Comparison of ENCODE assay signal across 8 cellular contexts in the genomic region with DNA sequence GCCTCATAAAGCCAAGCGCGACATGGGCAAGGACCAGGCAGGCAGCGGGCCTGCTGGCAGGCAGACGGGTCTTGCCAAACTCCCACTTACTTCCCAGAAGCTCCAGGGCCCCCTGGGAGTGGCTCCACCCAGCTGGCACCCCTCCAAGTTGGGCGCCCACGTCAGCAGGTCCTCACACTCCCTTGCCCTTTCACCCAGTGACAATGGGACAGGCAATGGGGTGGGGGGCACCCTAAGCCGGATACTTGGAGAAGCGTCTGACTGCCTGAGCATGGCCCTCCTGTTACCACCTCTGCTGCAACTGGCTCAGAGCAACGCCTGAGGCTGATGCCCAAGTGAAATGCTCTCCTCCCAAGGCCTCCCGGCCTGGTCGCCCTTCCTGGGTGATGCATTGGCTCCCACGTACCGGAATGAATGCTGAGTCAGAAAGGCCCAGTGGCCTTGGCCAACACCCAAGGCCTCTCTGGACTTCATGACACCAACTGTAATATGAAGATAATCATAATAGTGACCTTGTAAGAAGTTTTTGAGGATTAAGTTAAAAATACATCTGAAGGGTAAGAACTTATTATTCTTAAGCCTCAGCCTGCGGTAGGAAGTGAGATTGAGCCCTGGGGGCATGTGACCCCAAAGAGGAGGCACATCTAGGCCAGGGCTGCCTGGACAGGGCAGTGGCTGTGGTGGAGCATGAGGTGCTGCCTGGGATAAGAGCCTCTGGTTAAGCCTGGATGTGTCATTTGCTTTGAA. TPM values are rescaled to one million over a fixed set of nuclear protein-coding genes. Genes with fewer than 3 reads are reported as not detected.
A peak's percentile ranks its signal among the peaks of the same experiment; 100 is the strongest.
DNase-seq lines count a peak whose midpoint lies in the region; ATAC-seq and TF ChIP-seq lines count a peak whose summit lies in the region.

No MANE protein-coding gene starts in this region.

- H3K9me3 Mint-ChIP-seq in activated CD8-positive, alpha-beta T cell treated with anti-CD3 and anti-CD28 coated beads for 36 hours, result no peaks in the 10 kb centered on the region
- H3K9me3 Mint-ChIP-seq in stimulated activated naive B cell treated with anti-CD40 and anti-IgM and Interleukin-4, amounts not matched to agents 10 μg/mL and 1 μg/mL and 100 μg/mL, for 72 hours, result no peaks in the 10 kb centered on the region
- H3K9me3 Mint-ChIP-seq in activated T-cell treated with anti-CD3 and anti-CD28 coated beads, Interleukin-2, amount 50 U/mL, for 24 hours, result no peaks in the 10 kb centered on the region

- H3K36me3 ChIP-seq in suprapubic skin, result no peaks in the 10 kb centered on the region

- H3K27me3 ChIP-seq in suprapubic skin, result no peaks in the 10 kb centered on the region

- H3K4me1 ChIP-seq in suprapubic skin, result peaks cover 17% of the 10 kb centered on the region

- DNase-seq in HS-5 (ENCODE audit: low read depth), result peak; percentile 48
- DNase-seq in astrocyte of the spinal cord (ENCODE audit: low read depth, low spot score), result peak; percentile 76
- peak; percentile 81 for DNase-seq in kidney glomerular epithelial cell (lab: John Stamatoyannopoulos, UW)
- DNase-seq in suprapubic skin (ENCODE audit: low spot score in 2 of 2), result no peak
- DNase-seq in NCI-H146 (lab: John Stamatoyannopoulos, UW), result no peak
- DNase-seq in activated CD8-positive, alpha-beta T cell treated with anti-CD3 and anti-CD28 coated beads for 36 hours, result no peak
- no peak for DNase-seq in stimulated activated naive B cell treated with anti-CD40 and anti-IgM and Interleukin-4, amounts not matched to agents 10 μg/mL and 1 μg/mL and 100 μg/mL, for 72 hours
- DNase-seq in activated T-cell treated with anti-CD3 and anti-CD28 coated beads, Interleukin-2, amount 50 U/mL, for 24 hours, result no peak

- intact Hi-C loops in activated CD8-positive, alpha-beta T cell treated with anti-CD3 and anti-CD28 coated beads for 36 hours (cut with micrococcal nuclease), result no loop called here

- no peak for TF ChIP-seq EP300 in suprapubic skin (IDR thresholded peaks at IDR 0.05)

- in situ Hi-C loops in astrocyte of the spinal cord (cut with HindIII; ENCODE audit: low sequenced_read_pairs), result no loop called here

- H3K9me3 ChIP-seq in suprapubic skin, result no peaks in the 10 kb centered on the region

- H3K4me3 ChIP-seq in astrocyte of the spinal cord (ENCODE audit: low read depth, low read length) (no peak overlapping the region), suprapubic skin (no peak overlapping the region)

- peaks cover 7% of the 10 kb centered on the region for H3K27me3 Mint-ChIP-seq in activated CD8-positive, alpha-beta T cell treated with anti-CD3 and anti-CD28 coated beads for 36 hours
- H3K27me3 Mint-ChIP-seq in stimulated activated naive B cell treated with anti-CD40 and anti-IgM and Interleukin-4, amounts not matched to agents 10 μg/mL and 1 μg/mL and 100 μg/mL, for 72 hours, result peaks cover 14% of the 10 kb centered on the region in 2 donors
- H3K27me3 Mint-ChIP-seq in activated T-cell treated with anti-CD3 and anti-CD28 coated beads, Interleukin-2, amount 50 U/mL, for 24 hours, result peaks cover 19% of the 10 kb centered on the region

- no peaks in the 10 kb centered on the region for H3K36me3 Mint-ChIP-seq in activated CD8-positive, alpha-beta T cell treated with anti-CD3 and anti-CD28 coated beads for 36 hours (ENCODE audit: low read depth)
- no peaks in the 10 kb centered on the region for H3K36me3 Mint-ChIP-seq in stimulated activated naive B cell treated with anti-CD40 and anti-IgM and Interleukin-4, amounts not matched to agents 10 μg/mL and 1 μg/mL and 100 μg/mL, for 72 hours
- no peaks in the 10 kb centered on the region for H3K36me3 Mint-ChIP-seq in activated T-cell treated with anti-CD3 and anti-CD28 coated beads, Interleukin-2, amount 50 U/mL, for 24 hours (ENCODE audit: low read depth)

- CTCF ChIA-PET in activated CD8-positive, alpha-beta T cell treated with anti-CD3 and anti-CD28 coated beads for 36 hours (lab: Charles Lee), result no interaction called here

- no peak overlapping the region for H3K4me3 Mint-ChIP-seq in activated CD8-positive, alpha-beta T cell treated with anti-CD3 and anti-CD28 coated beads for 36 hours
- no peak overlapping the region for H3K4me3 Mint-ChIP-seq in stimulated activated naive B cell treated with anti-CD40 and anti-IgM and Interleukin-4, amounts not matched to agents 10 μg/mL and 1 μg/mL and 100 μg/mL, for 72 hours
- no peak overlapping the region for H3K4me3 Mint-ChIP-seq in activated T-cell treated with anti-CD3 and anti-CD28 coated beads, Interleukin-2, amount 50 U/mL, for 24 hours

- ATAC-seq in activated CD8-positive, alpha-beta T cell treated with anti-CD3 and anti-CD28 coated beads for 36 hours, result no peak
- no peak for ATAC-seq in stimulated activated naive B cell treated with anti-CD40 and anti-IgM and Interleukin-4, amounts not matched to agents 10 μg/mL and 1 μg/mL and 100 μg/mL, for 72 hours (replicated peaks)

- H3K27ac Mint-ChIP-seq in activated CD8-positive, alpha-beta T cell treated with anti-CD3 and anti-CD28 coated beads for 36 hours, result no peak overlapping the region
- no peak overlapping the region for H3K27ac Mint-ChIP-seq in stimulated activated naive B cell treated with anti-CD40 and anti-IgM and Interleukin-4, amounts not matched to agents 10 μg/mL and 1 μg/mL and 100 μg/mL, for 72 hours
- H3K27ac Mint-ChIP-seq in activated T-cell treated with anti-CD3 and anti-CD28 coated beads, Interleukin-2, amount 50 U/mL, for 24 hours, result no peak overlapping the region

- TF ChIP-seq POLR2A in suprapubic skin (IDR thresholded peaks at IDR 0.05), result no peak

- POLR2A ChIA-PET in activated CD8-positive, alpha-beta T cell treated with anti-CD3 and anti-CD28 coated beads for 36 hours (lab: Charles Lee), result no interaction called here

- WGBS in suprapubic skin, result 55% methylated on average over 6 of the region's 14 CpGs

- no peaks in the 10 kb centered on the region for H3K4me1 Mint-ChIP-seq in activated CD8-positive, alpha-beta T cell treated with anti-CD3 and anti-CD28 coated beads for 36 hours (ENCODE audit: low read depth)
- H3K4me1 Mint-ChIP-seq in stimulated activated naive B cell treated with anti-CD40 and anti-IgM and Interleukin-4, amounts not matched to agents 10 μg/mL and 1 μg/mL and 100 μg/mL, for 72 hours, result peaks cover 0 to 2% of the 10 kb centered on the region in 2 donors
- no peaks in the 10 kb centered on the region for H3K4me1 Mint-ChIP-seq in activated T-cell treated with anti-CD3 and anti-CD28 coated beads, Interleukin-2, amount 50 U/mL, for 24 hours (ENCODE audit: low read depth)

- TF ChIP-seq CTCF in astrocyte of the spinal cord (IDR thresholded peaks at IDR 0.05; ENCODE audit: low read depth, low read length) (no peak), suprapubic skin (IDR thresholded peaks at IDR 0.05) (no peak)
- no peak for TF ChIP-seq CTCF in activated CD8-positive, alpha-beta T cell treated with anti-CD3 and anti-CD28 coated beads for 36 hours (IDR thresholded peaks at IDR 0.05)

- H3K27ac ChIP-seq in suprapubic skin, result peak overlapping the region; percentile 30

RNA-seq across cellular contexts. Expression of a gene that starts 31.7 kb away (rescaled TPM):
- total RNA-seq in suprapubic skin, result 1 to 10 TPM in 2 of 4 donors, under 1 TPM in 1, not detected in 1; 0.83 to 1.2 (median 1.1) TPM
- not detected for total RNA-seq in activated CD8-positive, alpha-beta T cell treated with anti-CD3 and anti-CD28 coated beads for 36 hours

RNA-seq across cellular contexts. Expression of a gene that starts 39.9 kb away (rescaled TPM):
- total RNA-seq in suprapubic skin, result 100 to 1,000 TPM in 1 of 4 donors, 10 to 100 TPM in 3; 76.3 to 114 (median 86.2) TPM
- total RNA-seq in activated CD8-positive, alpha-beta T cell treated with anti-CD3 and anti-CD28 coated beads for 36 hours, result 1 to 10 TPM; 4.2 to 4.6 TPM

Comparison
In these comparisons a context has a peak if more than half of its experiments do, and no peak if none do; other contexts are left out.
1. DNase-seq: peak in HS-5 (single experiment), astrocyte of the spinal cord (single experiment) and kidney glomerular epithelial cell (single experiment); none in suprapubic skin (0 of 2), NCI-H146 (single experiment), activated CD8-positive, alpha-beta T cell treated with anti-CD3 and anti-CD28 coated beads for 36 hours (single experiment), stimulated activated naive B cell treated with anti-CD40 and anti-IgM and Interleukin-4, amounts not matched to agents 10 μg/mL and 1 μg/mL and 100 μg/mL, for 72 hours (single experiment) and activated T-cell treated with anti-CD3 and anti-CD28 coated beads, Interleukin-2, amount 50 U/mL, for 24 hours (single experiment).
2. RNA of a gene that starts 39.9 kb away (total RNA-seq): 76.3 to 114 TPM in suprapubic skin; 4.2 to 4.6 TPM in activated CD8-positive, alpha-beta T cell treated with anti-CD3 and anti-CD28 coated beads for 36 hours; every median in the first group is over 10 times any median in the second.